Comparison of ENCODE assay signal across 8 cellular contexts in the genomic region with DNA sequence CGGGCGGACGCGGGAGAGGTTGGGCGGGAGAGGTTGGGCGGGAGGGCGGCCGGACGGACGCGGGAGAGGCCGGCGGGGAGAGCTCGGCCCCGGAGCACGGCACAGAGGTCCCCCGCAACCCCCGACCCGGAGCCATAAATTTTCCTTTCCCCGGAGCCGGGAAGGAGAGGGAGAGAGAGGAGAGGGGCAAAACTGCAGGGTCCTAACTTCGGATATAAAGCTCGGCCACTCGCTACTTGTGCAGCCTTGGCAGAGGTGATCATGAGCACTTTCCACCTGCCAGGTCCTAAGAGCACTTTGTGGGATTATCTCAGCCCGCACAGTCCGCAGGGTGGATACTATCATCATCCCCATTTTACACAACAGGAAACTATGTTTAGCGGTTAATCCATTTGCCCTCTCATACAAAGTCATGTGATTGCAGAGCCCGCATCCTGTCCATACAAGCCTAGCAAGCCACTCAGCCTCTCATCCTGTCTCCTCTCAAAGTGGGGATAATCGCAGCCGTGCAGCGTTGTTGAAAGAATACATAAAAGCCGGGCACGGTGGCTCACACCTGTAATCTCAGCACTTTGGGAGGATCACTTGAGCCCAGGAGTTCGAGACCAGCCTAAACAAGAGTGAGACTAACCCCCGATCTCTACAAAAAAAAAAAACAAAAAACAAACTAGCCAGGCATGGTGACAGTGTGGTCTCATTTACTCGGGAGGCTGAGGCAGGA. TPM values are rescaled to one million over a fixed set of nuclear protein-coding genes. Genes with fewer than 3 reads are reported as not detected.
A peak's percentile ranks its signal among the peaks of the same experiment; 100 is the strongest.
DNase-seq lines count a peak whose midpoint lies in the region; ATAC-seq, FAIRE-seq and TF ChIP-seq lines count a peak whose summit lies in the region.

No MANE protein-coding gene starts in this region.

- peak; percentile 61 for FAIRE-seq in keratinocyte (lab: Jason Lieb, UNC)

- H3K4me3 ChIP-seq in body of pancreas (no peak overlapping the region), keratinocyte (ENCODE audit: control insufficient read depth in 2 of 3, extremely low read depth in 1 of 3, insufficient read depth in 2 of 3, low read depth in 1 of 3, low read length in 3 of 3) (peak overlapping the region; percentile 35 to 85 (median 67))

- no peaks in the 10 kb centered on the region for H3K9me1 ChIP-seq in keratinocyte (ENCODE audit: control insufficient read depth, extremely low read depth, insufficient read depth, low read length)

- WGBS in body of pancreas, 2 donors: 20 to 46% methylated on average over 16 to 22 of the region's 36 CpGs

- peaks cover 14% of the 10 kb centered on the region for H3K79me2 ChIP-seq in keratinocyte (ENCODE audit: control insufficient read depth, insufficient read depth, low read length)

- intact Hi-C loops in body of pancreas (cut with DNase I): no loop called here

- peak overlapping the region; percentile 86 for H3K4me2 ChIP-seq in keratinocyte (ENCODE audit: control insufficient read depth, extremely low read depth, insufficient read depth, low read depth, low read length)

- no peaks in the 10 kb centered on the region for H3K36me3 ChIP-seq in body of pancreas (replicated peaks in 1 of 2; ENCODE audit: insufficient read depth in 1 of 2, low read depth in 2 of 2)
- H3K36me3 ChIP-seq in keratinocyte (ENCODE audit: control insufficient read depth in 2 of 2, extremely low read depth in 1 of 2, insufficient read depth in 2 of 2, low read length in 2 of 2): peaks cover 2 to 6% of the 10 kb centered on the region in 2 experiments

- ATAC-seq in body of pancreas (no peak), GM18867 (IDR thresholded peaks at IDR 0.05; ENCODE audit: unreplicated experiment) (no peak)

- H3K27me3 ChIP-seq in body of pancreas (no peaks in the 10 kb centered on the region), keratinocyte (ENCODE audit: control insufficient read depth, extremely low read depth, insufficient read depth, low read length) (no peaks in the 10 kb centered on the region)

- peak overlapping the region; percentile 73 for H3K9ac ChIP-seq in keratinocyte (ENCODE audit: control insufficient read depth, extremely low read depth, insufficient read depth, low read length)

- H2AFZ ChIP-seq in keratinocyte (ENCODE audit: control insufficient read depth, low read length): no peak overlapping the region

- H3K27ac ChIP-seq in body of pancreas (peak overlapping the region; percentile 40 to 79 (median 74)), keratinocyte (ENCODE audit: control insufficient read depth, insufficient read depth, low read length) (peak overlapping the region; percentile 78)

- H3K4me1 ChIP-seq in body of pancreas (peaks cover 25% of the 10 kb centered on the region), keratinocyte (ENCODE audit: control insufficient read depth, extremely low read depth, insufficient read depth, low read length) (peaks cover 28% of the 10 kb centered on the region)

- H3K9me3 ChIP-seq in body of pancreas (no peaks in the 10 kb centered on the region), keratinocyte (ENCODE audit: control insufficient read depth, low read depth, low read length) (no peaks in the 10 kb centered on the region)

- TF ChIP-seq CTCF in body of pancreas (IDR thresholded peaks at IDR 0.05) (no peak), keratinocyte (optimal IDR thresholded peaks at IDR 0.05 in 1 of 3, IDR thresholded peaks at IDR 0.05 in 1 of 3, conservative IDR thresholded peaks at IDR 0.05 in 1 of 3; ENCODE audit: extremely low read depth in 1 of 3, insufficient read depth in 2 of 3, low read length in 3 of 3) (no peak)

- dilution Hi-C loops in keratinocyte (cut with MboI; ENCODE audit: extremely low pct_ligation_motif_present, low sequenced_read_pairs): no loop called here

- TF ChIP-seq POLR2A in body of pancreas (IDR thresholded peaks at IDR 0.05): peak; percentile 29 to 68 (median 43)

- H4K20me1 ChIP-seq in keratinocyte (ENCODE audit: control insufficient read depth, extremely low read depth, insufficient read depth, low read length): no peaks in the 10 kb centered on the region

- DNase-seq in DMS153 treated with DMSO at 0.1 percent for 48 hours (lab: John Stamatoyannopoulos, UW; ENCODE audit: unreplicated experiment): peak; percentile 50
- peak; percentile 42 for DNase-seq in M059J (ENCODE audit: low read depth)
- peak; percentile 18 for DNase-seq in T follicular helper cell (ENCODE audit: low read depth)
- DNase-seq in body of pancreas: peak; percentile 26 to 63 (median 56)
- DNase-seq in keratinocyte (ENCODE audit: low read depth, low spot score): no peak
- peak; percentile 55 for DNase-seq in stimulated activated CD4-positive, alpha-beta T cell treated with anti-CD3 and anti-CD28 coated beads, Interleukin-1b, Interleukin-23, amount 100 ng/mL, for 48 hours
- no peak for DNase-seq in NCI-H446 treated with DMSO at 0.1 percent for 48 hours (lab: John Stamatoyannopoulos, UW)

RNA-seq across cellular contexts. Expression of gene DCAKD, which starts 0.8 kb away (rescaled TPM):
- 19.2 and 22.2 TPM in 2 replicates for total RNA-seq in M059J (2014; rRNA removed; shearing (Covaris generic))
- 10 to 100 TPM; 19.8 to 20.8 TPM for total RNA-seq in body of pancreas
- 18.7 to 27.6 TPM (median 22.8 TPM) in 3 replicates for polyA plus RNA-seq in keratinocyte
- polyA plus RNA-seq in keratinocyte (2011; ENCODE audit: low read depth): 10.3 TPM
- polyA plus RNA-seq in keratinocyte (2011; cell fraction: cytosol; rRNA removed): 19.2 and 26.4 TPM in 2 replicates
- 37.1 and 50.9 TPM in 2 replicates for polyA plus RNA-seq in keratinocyte (2011; cell fraction: nucleus; rRNA removed)
- polyA plus RNA-seq in keratinocyte (2012; ENCODE audit: low replicate concordance): 26.6 and 27.7 TPM in 2 replicates
- 36.2 to 67.9 TPM (median 47.1 TPM) in 3 replicates for polyA minus RNA-seq in keratinocyte
- 64.3 TPM for polyA minus RNA-seq in keratinocyte (2011; cell fraction: cytosol; rRNA and poly(A)+ RNA removed)
- polyA minus RNA-seq in keratinocyte (2011; cell fraction: nucleus; rRNA and poly(A)+ RNA removed): 27.6 and 31.8 TPM in 2 replicates

RNA-seq across cellular contexts. Expression of gene NMT1, which starts 8.9 kb away (rescaled TPM):
- 83.4 and 95.0 TPM in 2 replicates for total RNA-seq in M059J (2014; rRNA removed; shearing (Covaris generic))
- total RNA-seq in body of pancreas: 10 to 100 TPM; 26.5 to 33.9 TPM
- polyA plus RNA-seq in keratinocyte: 75.9 to 101 TPM (median 92.3 TPM) in 3 replicates
- polyA plus RNA-seq in keratinocyte (2011; ENCODE audit: low read depth): 239 TPM
- 47.2 and 55.5 TPM in 2 replicates for polyA plus RNA-seq in keratinocyte (2011; cell fraction: cytosol; rRNA removed)
- 59.9 and 68.3 TPM in 2 replicates for polyA plus RNA-seq in keratinocyte (2011; cell fraction: nucleus; rRNA removed)
- 107 and 154 TPM in 2 replicates for polyA plus RNA-seq in keratinocyte (2012; ENCODE audit: low replicate concordance)
- 42.2 to 74.7 TPM (median 53.7 TPM) in 3 replicates for polyA minus RNA-seq in keratinocyte
- 446 TPM for polyA minus RNA-seq in keratinocyte (2011; cell fraction: cytosol; rRNA and poly(A)+ RNA removed)
- 32.5 and 42.7 TPM in 2 replicates for polyA minus RNA-seq in keratinocyte (2011; cell fraction: nucleus; rRNA and poly(A)+ RNA removed)

Comparison
In these comparisons a context has a peak if more than half of its experiments do, and no peak if none do; other contexts are left out.
1. DNase-seq: peak in DMS153 treated with DMSO at 0.1 percent for 48 hours (single experiment), M059J (single experiment), T follicular helper cell (single experiment), body of pancreas (4 of 4) and stimulated activated CD4-positive, alpha-beta T cell treated with anti-CD3 and anti-CD28 coated beads, Interleukin-1b, Interleukin-23, amount 100 ng/mL, for 48 hours (single experiment); none in keratinocyte (single experiment) and NCI-H446 treated with DMSO at 0.1 percent for 48 hours (single experiment).
2. H3K4me3 ChIP-seq: peak in keratinocyte (3 of 3); none in body of pancreas (0 of 2).